10 cellular contexts compared by ENCODE assay signal in the genomic region with DNA sequence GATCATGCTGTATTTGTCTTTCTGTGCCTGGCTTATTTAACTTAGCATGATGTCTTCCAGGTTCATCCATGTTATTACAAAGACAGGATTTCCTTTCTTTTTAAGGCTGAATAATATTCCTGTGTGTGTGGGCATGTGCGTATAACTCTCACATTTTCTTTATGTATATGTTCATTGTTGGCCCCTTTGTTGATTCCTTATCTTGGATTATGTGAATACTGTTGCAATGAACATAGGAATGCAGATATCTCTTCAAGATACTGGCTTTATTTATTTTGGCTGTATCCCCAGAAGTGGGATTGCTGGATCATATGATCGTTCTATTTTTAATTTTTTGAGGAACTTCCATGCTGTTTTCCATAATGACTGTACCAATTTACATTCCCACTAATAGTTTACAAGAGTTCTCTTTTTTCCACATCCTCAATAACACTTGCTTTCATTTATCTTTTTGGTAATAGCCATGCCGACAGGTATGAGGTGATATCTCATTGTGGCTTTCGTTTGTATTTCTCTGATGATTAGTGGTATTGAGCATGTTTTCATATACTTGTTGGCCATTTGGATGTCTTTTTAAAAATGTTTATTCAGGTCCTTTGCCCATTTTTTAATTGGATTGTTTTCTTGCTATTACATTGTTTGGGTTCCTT. TPM values are rescaled to one million over a fixed set of nuclear protein-coding genes. Genes with fewer than 3 reads are reported as not detected.
DNase-seq lines count a peak whose midpoint lies in the region; ATAC-seq, FAIRE-seq and TF ChIP-seq lines count a peak whose summit lies in the region.
"Had no signal": no experiment of that assay in that cellular context is flagged by ENCODE, and none has a peak within 500 bp of the region (broad histone marks: within the 10 kb centered on the region; RNA-seq: fewer than 3 reads in every experiment).

No MANE protein-coding gene starts in this region.

- no peak for ATAC-seq in GM21381 (IDR thresholded peaks at IDR 0.05; ENCODE audit: unreplicated experiment)
- ATAC-seq in GM18867 (IDR thresholded peaks at IDR 0.05; ENCODE audit: unreplicated experiment), result no peak

- peak overlapping the region; percentile 85 for H3K27ac ChIP-seq in C4-2B

- DNase-seq in NCI-H1048 (lab: John Stamatoyannopoulos, UW), result peak; percentile 60
- peak; percentile 58 for DNase-seq in myocyte (ENCODE audit: low read depth)
- no peak for DNase-seq in NCI-H446 (lab: John Stamatoyannopoulos, UW)
- no peak for DNase-seq in GM03348 (ENCODE audit: low spot score)
- DNase-seq: NCI-H345 had no signal

- peak; percentile 53 for FAIRE-seq in endometrium (lab: Jason Lieb, UNC)
- FAIRE-seq: TTC549 had no signal

- TF ChIP-seq CTCF in C4-2B (conservative IDR thresholded peaks at IDR 0.05), result no peak

RNA-seq across cellular contexts. Expression of a gene that starts 38.0 kb away (rescaled TPM):
- total RNA-seq in myocyte, result 12.1 and 18.9 TPM in 2 replicates
- polyA plus RNA-seq in myocyte (2012), result 5.9 TPM

RNA-seq across cellular contexts. Expression of a gene that starts 50.2 kb away (rescaled TPM):
- 9.9 and 15.2 TPM in 2 replicates for total RNA-seq in myocyte
- 14.9 TPM for polyA plus RNA-seq in myocyte (2012)

Comparison
In these comparisons a context has a peak if more than half of its experiments do, and no peak if none do; other contexts are left out.
1. DNase-seq: peak in NCI-H1048 (single experiment) and myocyte (single experiment); none in NCI-H446 (0 of 2) and GM03348 (single experiment).